9 cellular contexts compared by ENCODE assay signal in the genomic region with DNA sequence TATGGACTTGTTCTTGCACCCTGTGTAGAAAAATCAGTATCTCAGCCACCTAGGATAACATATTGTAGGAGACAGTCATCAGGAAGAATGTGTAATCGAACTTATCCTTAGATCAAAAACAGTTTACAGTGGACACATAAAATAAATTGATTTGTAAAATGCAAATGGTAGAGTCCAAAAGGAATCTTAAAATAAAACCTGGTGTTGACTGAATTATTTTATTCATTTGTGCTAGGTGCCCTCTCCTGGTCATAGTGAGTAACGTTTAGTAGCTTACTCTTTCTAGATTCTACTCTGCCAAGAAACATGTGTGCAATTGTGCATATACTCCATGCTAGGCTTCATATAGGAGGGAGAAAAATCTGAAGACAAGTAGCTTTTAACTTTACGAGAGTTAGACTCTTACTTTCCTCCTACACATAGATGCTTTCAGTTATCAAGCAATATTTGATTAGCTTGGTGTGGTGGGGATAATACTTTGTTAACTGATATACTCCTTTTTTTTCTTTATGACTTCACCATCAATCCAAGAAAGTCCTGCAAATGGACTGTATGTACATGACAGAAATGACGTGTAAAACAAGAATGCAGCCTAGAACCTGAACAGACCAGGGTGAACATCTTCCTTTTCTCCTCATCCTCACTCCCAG. TPM values are rescaled to one million over a fixed set of nuclear protein-coding genes. Genes with fewer than 3 reads are reported as not detected.
DNase-seq lines count a peak whose midpoint lies in the region; ATAC-seq and TF ChIP-seq lines count a peak whose summit lies in the region.
"Had no signal": no experiment of that assay in that cellular context is flagged by ENCODE, and none has a peak within 500 bp of the region (broad histone marks: within the 10 kb centered on the region; RNA-seq: fewer than 3 reads in every experiment).

No MANE protein-coding gene starts in this region.

- TF ChIP-seq CTCF in WTC11 (IDR thresholded peaks at IDR 0.05): no peak

- no peaks in the 10 kb centered on the region for H3K27me3 Mint-ChIP-seq in WTC11 (ENCODE audit: low read depth)

- H3K9me3 Mint-ChIP-seq in WTC11: no peaks in the 10 kb centered on the region

- CTCF ChIA-PET in WTC11 (lab: Charles Lee): interaction anchor here (0.6 to 3.5 kb wide), 19 partner anchors 9 to 135 kb away, joined by 3 to 32 read pairs (median 4); a partner anchor contains a TSS

- peaks cover 24% of the 10 kb centered on the region for H3K4me1 Mint-ChIP-seq in WTC11

- POLR2A ChIA-PET in WTC11 (lab: Charles Lee): no interaction called here

- H3K27ac Mint-ChIP-seq in WTC11: no peak overlapping the region

- no peaks in the 10 kb centered on the region for H3K36me3 Mint-ChIP-seq in WTC11

- H3K4me3 Mint-ChIP-seq in WTC11: no peak overlapping the region

- DNase-seq in EL (peak; percentile 70), M059J (ENCODE audit: low read depth) (peak; percentile 66), WTC11 (ENCODE audit: low spot score) (no peak), kidney tubule cell (ENCODE audit: low spot score) (peak; percentile 56), cortex of kidney (lab: John Stamatoyannopoulos, UW) (no peak), COLO668 (lab: John Stamatoyannopoulos, UW; ENCODE audit: unreplicated experiment) (no peak), ureter (ENCODE audit: low spot score) (no peak)

- ATAC-seq in GM21528 (IDR thresholded peaks at IDR 0.05; ENCODE audit: low FRiP score, unreplicated experiment) (peak; percentile 70), WTC11 (peak; percentile 53)

TF ChIP-seq in WTC11, 78 proteins besides CTCF, POLR2A, EP300 and RAD21:
- TF ChIP-seq, protein P1, sequence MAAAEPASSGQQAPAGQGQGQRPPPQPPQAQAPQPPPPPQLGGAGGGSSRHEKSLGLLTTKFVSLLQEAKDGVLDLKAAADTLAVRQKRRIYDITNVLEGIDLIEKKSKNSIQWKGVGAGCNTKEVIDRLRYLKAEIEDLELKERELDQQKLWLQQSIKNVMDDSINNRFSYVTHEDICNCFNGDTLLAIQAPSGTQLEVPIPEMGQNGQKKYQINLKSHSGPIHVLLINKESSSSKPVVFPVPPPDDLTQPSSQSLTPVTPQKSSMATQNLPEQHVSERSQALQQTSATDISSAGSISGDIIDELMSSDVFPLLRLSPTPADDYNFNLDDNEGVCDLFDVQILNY (CRISPR knock-in tag; IDR thresholded peaks at IDR 0.05): no peak

RNA-seq across cellular contexts. Expression of a gene that starts 23.7 kb away (rescaled TPM):
- total RNA-seq in M059J (2014; rRNA removed; shearing (Covaris generic)): 20.9 and 37.7 TPM in 2 replicates
- total RNA-seq in WTC11 (2021): 1.3 to 2.8 TPM (median 2.2 TPM) in 3 replicates
- total RNA-seq in ureter: 6.5 TPM
- total RNA-seq: activated CD8-positive, alpha-beta memory T cell treated with anti-CD3 and anti-CD28 coated beads for 36 hours had no signal

RNA-seq across cellular contexts. Expression of a gene that starts 27.6 kb away (rescaled TPM):
- total RNA-seq in M059J (2014; rRNA removed; shearing (Covaris generic)): not detected in 2 replicates
- total RNA-seq in WTC11 (2021) (not detected in 3 replicates), ureter (0.26 TPM)
- total RNA-seq: activated CD8-positive, alpha-beta memory T cell treated with anti-CD3 and anti-CD28 coated beads for 36 hours had no signal

Comparison
In these comparisons a context has a peak if more than half of its experiments do, and no peak if none do; other contexts are left out.
1. DNase-seq: peak in EL (single experiment), M059J (single experiment) and kidney tubule cell (single experiment); none in WTC11 (single experiment), cortex of kidney (single experiment), COLO668 (single experiment) and ureter (single experiment).